Comparison of ENCODE assay signal across 11 cellular contexts in the genomic region with DNA sequence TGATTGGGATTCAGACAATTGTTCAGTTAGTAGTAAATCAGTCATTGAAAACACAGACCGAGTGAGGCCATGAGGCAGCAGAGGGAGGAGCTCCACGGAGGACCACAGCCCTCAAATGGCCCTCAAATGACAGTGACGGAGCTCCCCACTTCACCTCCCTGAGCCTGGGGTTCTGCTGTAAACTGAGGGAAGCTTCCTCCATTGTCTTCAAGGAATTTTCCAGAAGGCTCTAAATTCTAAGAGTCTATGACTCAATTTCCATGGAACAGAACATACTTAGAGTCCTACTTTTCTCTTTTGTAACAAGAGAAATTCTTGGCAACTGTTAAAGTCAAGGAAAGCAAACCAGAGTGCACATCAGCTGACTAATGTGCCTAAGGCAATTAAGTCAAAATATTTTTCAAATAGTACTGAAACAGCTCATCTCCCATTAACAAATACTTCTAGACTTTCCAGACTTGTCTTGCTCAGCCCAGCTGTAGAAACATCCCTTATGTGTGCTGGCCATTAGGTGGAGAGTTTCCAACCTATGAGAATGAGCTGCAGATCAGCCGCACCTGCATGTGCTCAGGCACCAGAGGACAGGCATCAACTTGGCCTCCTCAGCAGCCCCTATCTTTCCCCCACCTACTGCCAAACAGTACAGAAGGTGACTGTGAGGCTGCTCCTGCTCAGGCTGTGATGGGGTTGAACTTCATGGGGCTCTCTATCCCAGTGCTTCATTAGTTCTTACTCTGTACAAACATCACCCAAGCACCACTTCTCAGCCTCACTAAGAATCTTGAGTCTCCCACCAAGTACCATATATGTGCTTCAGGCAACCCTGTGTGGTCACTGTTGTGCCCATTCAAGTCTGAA. TPM values are rescaled to one million over a fixed set of nuclear protein-coding genes. Genes with fewer than 3 reads are reported as not detected.
DNase-seq lines count a peak whose midpoint lies in the region; TF ChIP-seq lines count a peak whose summit lies in the region.
"Had no signal": no experiment of that assay in that cellular context is flagged by ENCODE, and none has a peak within 500 bp of the region (broad histone marks: within the 10 kb centered on the region; RNA-seq: fewer than 3 reads in every experiment).

No MANE protein-coding gene starts in this region.

- peak overlapping the region; percentile 87 for H3K27ac Mint-ChIP-seq in mesothelial cell of epicardium

- intact Hi-C loops in vagina (cut with DNase I) = no loop called here

- H3K36me3 ChIP-seq in vagina = no peaks in the 10 kb centered on the region

- no peaks in the 10 kb centered on the region for H3K9me3 ChIP-seq in vagina

- no peaks in the 10 kb centered on the region for H3K9me3 Mint-ChIP-seq in mesothelial cell of epicardium
- H3K9me3 Mint-ChIP-seq: nephron had no signal

- DNase-seq in NCI-H2196 (lab: John Stamatoyannopoulos, UW; ENCODE audit: unreplicated experiment) (peak; percentile 5), NCI-H2196 treated with DMSO at 0.1 percent for 48 hours (lab: John Stamatoyannopoulos, UW; ENCODE audit: unreplicated experiment) (no peak), epithelial cell of prostate (ENCODE audit: low read depth, low spot score) (peak; percentile 79), mesothelial cell of epicardium (ENCODE audit: low spot score in 2 of 2, unreplicated experiment in 2 of 2) (no peak), vagina (ENCODE audit: extremely low spot score in 2 of 2) (no peak), DMS 273 (lab: John Stamatoyannopoulos, UW; ENCODE audit: unreplicated experiment) (no peak), GM19238 (ENCODE audit: insufficient read length, low spot score) (no peak)
- DNase-seq in activated CD8-positive, alpha-beta memory T cell treated with anti-CD3 and anti-CD28 coated beads, Interleukin-2, amount 50 U/mL, for 48 hours = no peak
- DNase-seq: activated CD4-positive, alpha-beta T cell treated with anti-CD3 and anti-CD28 coated beads, Interleukin-2, amount 50 U/mL, for 48 hours had no signal

- H3K27ac ChIP-seq in epithelial cell of prostate = peak overlapping the region; percentile 88
- H3K27ac ChIP-seq in vagina = peak overlapping the region; percentile 86
- H3K27ac ChIP-seq: 22Rv1 had no signal

- H3K4me3 ChIP-seq in vagina = no peak overlapping the region

- no peaks in the 10 kb centered on the region for H3K27me3 Mint-ChIP-seq in mesothelial cell of epicardium (ENCODE audit: low read depth)

- H3K4me1 ChIP-seq in vagina = peaks cover 25% of the 10 kb centered on the region

- TF ChIP-seq CTCF in mesothelial cell of epicardium (IDR thresholded peaks at IDR 0.05; ENCODE audit: unreplicated experiment) = no peak
- no peak for TF ChIP-seq CTCF in vagina (IDR thresholded peaks at IDR 0.05)

- no peak overlapping the region for H3K4me3 Mint-ChIP-seq in mesothelial cell of epicardium
- H3K4me3 Mint-ChIP-seq: nephron had no signal

- TF ChIP-seq POLR2A in vagina (IDR thresholded peaks at IDR 0.05) = no peak

- H3K4me1 Mint-ChIP-seq in mesothelial cell of epicardium = peaks cover 29% of the 10 kb centered on the region

- peaks cover 3% of the 10 kb centered on the region for H3K36me3 Mint-ChIP-seq in mesothelial cell of epicardium

- no peaks in the 10 kb centered on the region for H3K27me3 ChIP-seq in vagina

RNA-seq across cellular contexts. Expression of gene TEX2, which starts 32.3 kb away (rescaled TPM):
- total RNA-seq in mesothelial cell of epicardium (27.1 to 29.7 TPM (median 27.3 TPM) in 3 replicates), vagina (32.4 TPM)

Comparison
In these comparisons a context has a peak if more than half of its experiments do, and no peak if none do; other contexts are left out.
1. DNase-seq: peak in NCI-H2196 (single experiment) and epithelial cell of prostate (single experiment); none in NCI-H2196 treated with DMSO at 0.1 percent for 48 hours (single experiment), mesothelial cell of epicardium (0 of 2), vagina (0 of 2), DMS 273 (single experiment), activated CD8-positive, alpha-beta memory T cell treated with anti-CD3 and anti-CD28 coated beads, Interleukin-2, amount 50 U/mL, for 48 hours (single experiment) and GM19238 (single experiment).